ENCODE assay signal across 8 cellular contexts in the genomic region with DNA sequence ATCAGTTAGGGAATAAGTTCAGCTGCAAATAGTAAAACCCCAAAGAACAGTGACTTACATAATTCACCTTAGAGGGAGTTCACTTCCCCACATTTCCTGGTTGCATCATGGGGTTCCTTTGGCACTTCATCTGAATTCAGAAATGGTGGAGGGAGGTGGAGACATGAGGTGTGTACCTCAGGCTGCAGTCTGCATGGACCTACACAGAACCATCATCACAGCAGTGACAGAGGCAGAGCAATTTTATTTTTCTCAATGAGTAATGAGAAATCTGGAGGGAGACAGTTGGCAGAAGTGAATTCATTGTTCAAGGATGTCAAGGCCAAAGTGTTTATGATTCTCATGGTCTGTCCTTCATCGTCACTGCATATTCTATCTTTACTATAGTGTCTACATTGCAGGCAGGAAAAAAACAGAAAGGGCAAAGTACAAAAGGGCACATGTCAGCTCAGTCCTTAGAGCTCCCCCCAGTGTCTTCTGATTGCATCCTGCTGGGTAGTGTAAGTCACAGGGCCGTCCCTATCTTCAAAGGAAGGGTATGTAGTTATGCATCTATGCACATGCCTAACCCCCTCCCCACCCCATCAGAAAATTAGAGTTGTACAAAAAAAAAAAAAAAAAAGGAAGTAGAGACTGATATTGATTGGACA.
DNase-seq lines count a peak whose midpoint lies in the region; ATAC-seq, FAIRE-seq and TF ChIP-seq lines count a peak whose summit lies in the region.

No MANE protein-coding gene starts in this region.

- H3K4me2 ChIP-seq in astrocyte (ENCODE audit: low read length) (no peak overlapping the region), neuronal stem cell (ENCODE audit: insufficient read depth, low read length, poor library complexity, severe bottlenecking) (no peak overlapping the region)

- H3K9ac ChIP-seq in astrocyte (ENCODE audit: low read length) = no peak overlapping the region
- H3K9ac ChIP-seq in neuronal stem cell (ENCODE audit: low read depth, low read length, poor library complexity) = no peak overlapping the region

- H3K9me3 Mint-ChIP-seq in stimulated activated naive CD8-positive, alpha-beta T cell treated with anti-CD3 and anti-CD28 coated beads, Interleukin-15, amount 100 ng/mL, for 72 hours = no peaks in the 10 kb centered on the region
- H3K9me3 Mint-ChIP-seq in astrocyte (ENCODE audit: unreplicated experiment) = no peaks in the 10 kb centered on the region

- H3K36me3 Mint-ChIP-seq in astrocyte (ENCODE audit: low read depth, unreplicated experiment) = no peaks in the 10 kb centered on the region

- H3K18ac ChIP-seq in neuronal stem cell (ENCODE audit: low read length) = no peak overlapping the region

- H3K36me3 ChIP-seq in astrocyte (ENCODE audit: insufficient read depth, low read length) = no peaks in the 10 kb centered on the region
- no peaks in the 10 kb centered on the region for H3K36me3 ChIP-seq in neuronal stem cell (replicated peaks in 1 of 2; ENCODE audit: control insufficient read depth in 2 of 2, insufficient read depth in 2 of 2, low read length in 2 of 2)

- H2BK15ac ChIP-seq in neuronal stem cell (ENCODE audit: low read length) = no peak overlapping the region

- H3K27me3 Mint-ChIP-seq in stimulated activated naive CD8-positive, alpha-beta T cell treated with anti-CD3 and anti-CD28 coated beads, Interleukin-15, amount 100 ng/mL, for 72 hours = peaks cover 39% of the 10 kb centered on the region
- no peaks in the 10 kb centered on the region for H3K27me3 Mint-ChIP-seq in astrocyte (ENCODE audit: low read depth, unreplicated experiment)

- no peak overlapping the region for H2AK5ac ChIP-seq in neuronal stem cell (ENCODE audit: low read depth, low read length)

- H2AFZ ChIP-seq in astrocyte (ENCODE audit: low read depth, low read length) (no peak overlapping the region), neuronal stem cell (ENCODE audit: low read length) (peak overlapping the region; percentile 41)

- WGBS in neuronal stem cell (ENCODE audit: extremely low coverage in 2 of 2, insufficient read length in 2 of 2, insufficient replicate concordance in 1 of 2), 2 donors = no CpG with 5 or more reads among the region's 2 CpGs

- H4K8ac ChIP-seq in neuronal stem cell (ENCODE audit: low read depth, low read length) = no peak overlapping the region

- no peak overlapping the region for H2BK5ac ChIP-seq in neuronal stem cell (ENCODE audit: low read length)

- no peak overlapping the region for H4K91ac ChIP-seq in neuronal stem cell (ENCODE audit: low read depth, low read length, poor library complexity)

- H3K27ac Mint-ChIP-seq in stimulated activated naive CD8-positive, alpha-beta T cell treated with anti-CD3 and anti-CD28 coated beads, Interleukin-15, amount 100 ng/mL, for 72 hours = no peak overlapping the region
- peak overlapping the region; percentile 16 for H3K27ac Mint-ChIP-seq in astrocyte (ENCODE audit: unreplicated experiment)

- H2BK12ac ChIP-seq in neuronal stem cell (ENCODE audit: low read length) = no peak overlapping the region

- FAIRE-seq in astrocyte (lab: Jason Lieb, UNC) = no peak

- H3K79me1 ChIP-seq in neuronal stem cell (ENCODE audit: low read depth, low read length) = no peaks in the 10 kb centered on the region

- TF ChIP-seq CTCF in astrocyte (IDR thresholded peaks at IDR 0.05; ENCODE audit: insufficient read depth, low read depth, low read length) = no peak

- no peak for DNase-seq in stimulated activated naive CD8-positive, alpha-beta T cell treated with anti-CD3 and anti-CD28 coated beads, Interleukin-15, amount 100 ng/mL, for 72 hours
- DNase-seq in stimulated activated naive CD8-positive, alpha-beta T cell treated with anti-CD3 and anti-CD28 coated beads, Interleukin-15, Interleukin-2, amounts not matched to agents 100 U/mL and 50 U/mL, for 24 hours = no peak
- DNase-seq in HuH-7 (ENCODE audit: low spot score) (peak; percentile 21), astrocyte (ENCODE audit: low read depth) (no peak), neuronal stem cell (ENCODE audit: low spot score) (peak; percentile 5), NCI-H524 treated with DMSO at 0.1 percent for 48 hours (lab: John Stamatoyannopoulos, UW) (no peak), NK-92 (lab: John Stamatoyannopoulos, UW; ENCODE audit: unreplicated experiment) (no peak)

- H3K4ac ChIP-seq in neuronal stem cell (ENCODE audit: low read length) = no peak overlapping the region

- H3K4me1 ChIP-seq in astrocyte (ENCODE audit: insufficient read depth, low read length) (no peaks in the 10 kb centered on the region), neuronal stem cell (ENCODE audit: control insufficient read depth in 2 of 2, insufficient read depth in 1 of 2, low read depth in 1 of 2, low read length in 2 of 2) (no peaks in the 10 kb centered on the region)

- H3K23ac ChIP-seq in neuronal stem cell (ENCODE audit: low read depth, low read length, poor library complexity) = no peak overlapping the region

- no peak overlapping the region for H2BK120ac ChIP-seq in neuronal stem cell (ENCODE audit: low read depth, low read length)

- H3K4me3 ChIP-seq in astrocyte (ENCODE audit: insufficient read depth, low read depth, low read length) = no peak overlapping the region
- no peak overlapping the region for H3K4me3 ChIP-seq in neuronal stem cell (ENCODE audit: low read length in 2 of 2)

- H3K79me2 ChIP-seq in astrocyte (ENCODE audit: insufficient read depth, low read length) = no peaks in the 10 kb centered on the region

- no peaks in the 10 kb centered on the region for H4K20me1 ChIP-seq in astrocyte (ENCODE audit: insufficient read depth, low read length)

- ATAC-seq in stimulated activated naive CD8-positive, alpha-beta T cell treated with anti-CD3 and anti-CD28 coated beads, Interleukin-15, amount 100 ng/mL, for 72 hours = peak; percentile 53
- no peak for ATAC-seq in stimulated activated naive CD8-positive, alpha-beta T cell treated with anti-CD3 and anti-CD28 coated beads, Interleukin-15, Interleukin-2, amounts not matched to agents 100 U/mL and 50 U/mL, for 24 hours
- ATAC-seq in HG03460 (IDR thresholded peaks at IDR 0.05; ENCODE audit: unreplicated experiment) = no peak

- H3K9me3 ChIP-seq in astrocyte (ENCODE audit: insufficient read depth, low read depth, low read length) (no peaks in the 10 kb centered on the region), neuronal stem cell (replicated peaks in 1 of 2; ENCODE audit: control insufficient read depth in 2 of 2, insufficient read depth in 1 of 2, low read depth in 1 of 2, low read length in 2 of 2) (no peaks in the 10 kb centered on the region)

- H3K27ac ChIP-seq in astrocyte (ENCODE audit: low read depth, low read length) (no peak overlapping the region), neuronal stem cell (replicated peaks; ENCODE audit: low read length) (no peak overlapping the region)

- no peak overlapping the region for H3K4me3 Mint-ChIP-seq in stimulated activated naive CD8-positive, alpha-beta T cell treated with anti-CD3 and anti-CD28 coated beads, Interleukin-15, amount 100 ng/mL, for 72 hours
- no peak overlapping the region for H3K4me3 Mint-ChIP-seq in astrocyte (ENCODE audit: unreplicated experiment)

- no peaks in the 10 kb centered on the region for H3K27me3 ChIP-seq in astrocyte (ENCODE audit: insufficient read depth, low read length)
- peaks cover 0 to 6% (median 0%) of the 10 kb centered on the region in 3 experiments for H3K27me3 ChIP-seq in neuronal stem cell (ENCODE audit: control insufficient read depth in 3 of 3, insufficient read depth in 3 of 3, low read depth in 1 of 3, low read length in 3 of 3)

- H3K4me1 Mint-ChIP-seq in stimulated activated naive CD8-positive, alpha-beta T cell treated with anti-CD3 and anti-CD28 coated beads, Interleukin-15, amount 100 ng/mL, for 72 hours = no peaks in the 10 kb centered on the region
- H3K4me1 Mint-ChIP-seq in astrocyte (ENCODE audit: low read depth, unreplicated experiment) = no peaks in the 10 kb centered on the region

- H3K14ac ChIP-seq in neuronal stem cell (ENCODE audit: low read length) = no peak overlapping the region

Comparison
In these comparisons a context has a peak if more than half of its experiments do, and no peak if none do; other contexts are left out.
1. DNase-seq: peak in HuH-7 (single experiment) and neuronal stem cell (single experiment); none in stimulated activated naive CD8-positive, alpha-beta T cell treated with anti-CD3 and anti-CD28 coated beads, Interleukin-15, amount 100 ng/mL, for 72 hours (0 of 2), stimulated activated naive CD8-positive, alpha-beta T cell treated with anti-CD3 and anti-CD28 coated beads, Interleukin-15, Interleukin-2, amounts not matched to agents 100 U/mL and 50 U/mL, for 24 hours (single experiment), astrocyte (single experiment), NCI-H524 treated with DMSO at 0.1 percent for 48 hours (single experiment) and NK-92 (single experiment).